11 cellular contexts compared by ENCODE assay signal in the genomic region with DNA sequence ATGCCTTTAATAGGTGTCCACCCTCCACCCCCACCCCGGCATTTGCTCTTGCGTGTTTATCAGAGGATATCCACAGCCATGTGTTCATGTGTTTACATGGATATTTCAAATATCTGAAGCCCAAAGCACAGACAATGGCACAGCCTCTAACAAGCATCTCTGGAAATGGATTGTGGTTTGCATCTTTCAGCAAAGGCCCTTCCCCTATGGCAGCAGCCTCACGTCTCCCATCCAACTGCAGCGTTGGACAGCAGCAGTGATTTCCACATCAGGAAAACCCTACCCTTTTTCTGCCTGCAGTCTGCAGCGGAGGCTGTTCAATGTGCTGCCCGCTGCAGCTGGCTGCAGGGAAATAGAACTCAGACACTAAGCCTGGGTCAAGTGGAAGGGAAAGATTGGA. TPM values are rescaled to one million over a fixed set of nuclear protein-coding genes. Genes with fewer than 3 reads are reported as not detected.
A peak's percentile ranks its signal among the peaks of the same experiment; 100 is the strongest.
DNase-seq lines count a peak whose midpoint lies in the region; ATAC-seq and TF ChIP-seq lines count a peak whose summit lies in the region.
"Had no signal": no experiment of that assay in that cellular context is flagged by ENCODE, and none has a peak within 500 bp of the region (broad histone marks: within the 10 kb centered on the region; RNA-seq: fewer than 3 reads in every experiment).

No MANE protein-coding gene starts in this region.

- intact Hi-C loops in activated T-helper 2 cell treated with anti-CD3 and anti-CD28 coated beads, Interferon-gamma antibody, Interleukin-2, Interleukin-4, amounts not matched to agents 10 μg/mL and 5 μg/mL and 100 μg/mL, durations not matched to agents 14 hours and 24 hours and 36 hours (cut with micrococcal nuclease) = loop anchor here (5.0 kb wide), 2 partner anchors 42 to 153 kb away; no protein-coding TSS in a partner anchor
- intact Hi-C loops in stomach (cut with DNase I; ENCODE audit: low total_unique reads) = no loop called here

- H3K27me3 ChIP-seq in stomach = peaks cover 0 to 30% (median 9%) of the 10 kb centered on the region in 3 donors

- no peaks in the 10 kb centered on the region for H3K36me3 ChIP-seq in stomach
- H3K36me3 ChIP-seq: Peyer's patch had no signal

- H3K4me1 ChIP-seq in stomach = peaks cover 53 to 91% (median 79%) of the 10 kb centered on the region in 4 donors

- no peak for TF ChIP-seq POLR2A in stomach (IDR thresholded peaks at IDR 0.05)

- H3K27me3 Mint-ChIP-seq in activated T-cell treated with anti-CD3 and anti-CD28 coated beads, Interleukin-2, amount 50 U/mL, for 24 hours = peaks cover 49% of the 10 kb centered on the region
- H3K27me3 Mint-ChIP-seq in activated T-helper 2 cell treated with anti-CD3 and anti-CD28 coated beads, Interferon-gamma antibody, Interleukin-2, Interleukin-4, amounts not matched to agents 10 μg/mL and 5 μg/mL and 100 μg/mL, durations not matched to agents 14 hours and 24 hours and 36 hours (ENCODE audit: low read depth) = peaks cover 18% of the 10 kb centered on the region

- no peak for DNase-seq in activated T-cell treated with anti-CD3 and anti-CD28 coated beads, Interleukin-2, amount 50 U/mL, for 24 hours
- DNase-seq in activated T-cell treated with anti-CD3 and anti-CD28 coated beads for 4 hours (no peak), left lobe of liver (ENCODE audit: low spot score) (peak; percentile 64), stomach (peak; percentile 48), cerebellar cortex (ENCODE audit: low spot score) (no peak)
- DNase-seq in activated T-helper 2 cell treated with anti-CD3 and anti-CD28 coated beads, Interferon-gamma antibody, Interleukin-2, Interleukin-4, amounts not matched to agents 10 μg/mL and 5 μg/mL and 100 μg/mL, durations not matched to agents 14 hours and 24 hours and 36 hours (ENCODE audit: low spot score) = no peak
- DNase-seq in stimulated activated CD8-positive, alpha-beta memory T cell treated with anti-CD3 and anti-CD28 coated beads, Interleukin-4, amount 100 ng/mL, for 48 hours = no peak
- DNase-seq: C1 segment of cervical spinal cord, Kasumi-1 had no signal

- H3K9me3 Mint-ChIP-seq in activated T-cell treated with anti-CD3 and anti-CD28 coated beads, Interleukin-2, amount 50 U/mL, for 24 hours = no peaks in the 10 kb centered on the region
- H3K9me3 Mint-ChIP-seq in activated T-helper 2 cell treated with anti-CD3 and anti-CD28 coated beads, Interferon-gamma antibody, Interleukin-2, Interleukin-4, amounts not matched to agents 10 μg/mL and 5 μg/mL and 100 μg/mL, durations not matched to agents 14 hours and 24 hours and 36 hours = no peaks in the 10 kb centered on the region

- H3K4me3 ChIP-seq in stomach = peak overlapping the region; percentile 67 to 84 (median 83)

- peak overlapping the region; percentile 72 for H3K4me3 Mint-ChIP-seq in activated T-cell treated with anti-CD3 and anti-CD28 coated beads, Interleukin-2, amount 50 U/mL, for 24 hours
- peak overlapping the region; percentile 48 for H3K4me3 Mint-ChIP-seq in activated T-helper 2 cell treated with anti-CD3 and anti-CD28 coated beads, Interferon-gamma antibody, Interleukin-2, Interleukin-4, amounts not matched to agents 10 μg/mL and 5 μg/mL and 100 μg/mL, durations not matched to agents 14 hours and 24 hours and 36 hours (ENCODE audit: low read depth)

- no peaks in the 10 kb centered on the region for H3K36me3 Mint-ChIP-seq in activated T-cell treated with anti-CD3 and anti-CD28 coated beads, Interleukin-2, amount 50 U/mL, for 24 hours (ENCODE audit: low read depth)
- peaks cover 2% of the 10 kb centered on the region for H3K36me3 Mint-ChIP-seq in activated T-helper 2 cell treated with anti-CD3 and anti-CD28 coated beads, Interferon-gamma antibody, Interleukin-2, Interleukin-4, amounts not matched to agents 10 μg/mL and 5 μg/mL and 100 μg/mL, durations not matched to agents 14 hours and 24 hours and 36 hours (ENCODE audit: low read depth)

- peaks cover 44% of the 10 kb centered on the region for H3K4me1 Mint-ChIP-seq in activated T-cell treated with anti-CD3 and anti-CD28 coated beads, Interleukin-2, amount 50 U/mL, for 24 hours (ENCODE audit: low read depth)
- peaks cover 21% of the 10 kb centered on the region for H3K4me1 Mint-ChIP-seq in activated T-helper 2 cell treated with anti-CD3 and anti-CD28 coated beads, Interferon-gamma antibody, Interleukin-2, Interleukin-4, amounts not matched to agents 10 μg/mL and 5 μg/mL and 100 μg/mL, durations not matched to agents 14 hours and 24 hours and 36 hours (ENCODE audit: low read depth)

- no peak overlapping the region for H3K27ac Mint-ChIP-seq in activated T-cell treated with anti-CD3 and anti-CD28 coated beads, Interleukin-2, amount 50 U/mL, for 24 hours
- H3K27ac Mint-ChIP-seq in activated T-helper 2 cell treated with anti-CD3 and anti-CD28 coated beads, Interferon-gamma antibody, Interleukin-2, Interleukin-4, amounts not matched to agents 10 μg/mL and 5 μg/mL and 100 μg/mL, durations not matched to agents 14 hours and 24 hours and 36 hours = no peak overlapping the region

- ATAC-seq in left lobe of liver (peak; percentile 45), HG03097 (IDR thresholded peaks at IDR 0.05; ENCODE audit: low FRiP score, unreplicated experiment) (no peak)

- no peaks in the 10 kb centered on the region for H3K9me3 ChIP-seq in stomach
- H3K9me3 ChIP-seq: Peyer's patch had no signal

- WGBS in stomach, 5 donors = 8 to 28% (median 11%) methylated on average over 6 of the region's 6 CpGs

- TF ChIP-seq CTCF in stomach (IDR thresholded peaks at IDR 0.05) = no peak

- no peak for TF ChIP-seq EP300 in stomach (IDR thresholded peaks at IDR 0.05)

- H3K27ac ChIP-seq in stomach = peak overlapping the region; percentile 76 to 85 (median 83)

RNA-seq across cellular contexts. Expression of a gene that starts 1.6 kb away (rescaled TPM):
- total RNA-seq in activated T-helper 2 cell treated with anti-CD3 and anti-CD28 coated beads, Interferon-gamma antibody, Interleukin-2, Interleukin-4, amounts not matched to agents 10 μg/mL and 5 μg/mL and 100 μg/mL, durations not matched to agents 14 hours and 24 hours and 36 hours = 180 and 182 TPM in 2 replicates
- total RNA-seq in left lobe of liver (13.1 TPM), stomach (10 to 100 TPM in 1 of 5 donors, 1 to 10 TPM in 4; 2.2 to 44.5 (median 5.8) TPM)
- polyA plus RNA-seq in stomach = 10 to 100 TPM in 1 of 3 donors, 1 to 10 TPM in 2; 8.1 to 13.6 (median 9.2) TPM

RNA-seq across cellular contexts. Expression of a gene that starts 38.7 kb away (rescaled TPM):
- 33.8 and 33.9 TPM in 2 replicates for total RNA-seq in activated T-helper 2 cell treated with anti-CD3 and anti-CD28 coated beads, Interferon-gamma antibody, Interleukin-2, Interleukin-4, amounts not matched to agents 10 μg/mL and 5 μg/mL and 100 μg/mL, durations not matched to agents 14 hours and 24 hours and 36 hours
- total RNA-seq in left lobe of liver (1.3 TPM), stomach (10 to 100 TPM in 3 of 5 donors, 1 to 10 TPM in 2; 4.9 to 49.6 (median 15.9) TPM)
- polyA plus RNA-seq in stomach = 1 to 10 TPM; 5.8 to 8.0 (median 7.2) TPM

Comparison
In these comparisons a context has a peak if more than half of its experiments do, and no peak if none do; other contexts are left out.
1. DNase-seq: peak in left lobe of liver (single experiment) and stomach (single experiment); none in activated T-cell treated with anti-CD3 and anti-CD28 coated beads, Interleukin-2, amount 50 U/mL, for 24 hours (single experiment), activated T-cell treated with anti-CD3 and anti-CD28 coated beads for 4 hours (single experiment), activated T-helper 2 cell treated with anti-CD3 and anti-CD28 coated beads, Interferon-gamma antibody, Interleukin-2, Interleukin-4, amounts not matched to agents 10 μg/mL and 5 μg/mL and 100 μg/mL, durations not matched to agents 14 hours and 24 hours and 36 hours (single experiment), stimulated activated CD8-positive, alpha-beta memory T cell treated with anti-CD3 and anti-CD28 coated beads, Interleukin-4, amount 100 ng/mL, for 48 hours (single experiment) and cerebellar cortex (single experiment).